In the genomic region with DNA sequence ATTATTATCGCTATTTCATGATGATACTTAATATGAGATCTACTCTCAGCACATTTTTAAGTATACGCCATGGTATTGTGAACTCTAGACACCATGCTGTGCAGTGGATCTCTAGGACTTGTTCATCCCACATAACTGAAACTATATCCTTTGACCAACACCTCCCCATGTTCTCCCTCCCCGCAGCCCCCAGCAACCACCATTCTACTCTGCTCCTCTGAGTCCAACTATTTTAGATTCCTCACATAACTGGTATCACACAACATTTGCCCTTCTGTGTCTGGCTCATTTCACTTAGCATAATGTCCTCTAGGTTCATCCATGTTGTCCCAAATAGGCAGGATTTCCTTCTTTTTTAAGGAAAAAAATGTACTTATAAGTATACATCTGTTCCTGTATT, we compare ENCODE assay signal across 24 cellular contexts.
"Had no signal": no experiment of that assay in that cellular context is flagged by ENCODE, and none has a peak within 500 bp of the region (broad histone marks: within the 10 kb centered on the region; RNA-seq: fewer than 3 reads in every experiment).

No MANE protein-coding gene starts in this region.

- H3K36me3 Mint-ChIP-seq: activated CD4-positive, alpha-beta memory T cell treated with anti-CD3 and anti-CD28 coated beads for 36 hours; activated naive CD4-positive, alpha-beta T cell treated with anti-CD3 and anti-CD28 coated beads, Interleukin-2, amount 50 U/mL, for 72 hours had no signal

- H3K9me3 Mint-ChIP-seq: activated CD4-positive, alpha-beta memory T cell treated with anti-CD3 and anti-CD28 coated beads for 36 hours; activated CD4-positive, alpha-beta T cell treated with anti-CD3 and anti-CD28 coated beads, Interleukin-2, amount 10 ng/mL, durations not matched to agents 7 days and 5 days; activated naive CD4-positive, alpha-beta T cell treated with anti-CD3 and anti-CD28 coated beads, Interleukin-2, amount 50 U/mL, for 72 hours; activated naive CD8-positive, alpha-beta T cell treated with anti-CD3 and anti-CD28 coated beads, Interleukin-2, amount 50 U/mL, for 24 hours; activated T-cell treated with anti-CD3 and anti-CD28 coated beads, Interleukin-2, amount 50 U/mL, for 4 hours had no signal

- H3K27me3 ChIP-seq: ascending aorta, brain microvascular endothelial cell, MG63, Peyer's patch had no signal

- H3K27ac Mint-ChIP-seq: activated CD4-positive, alpha-beta memory T cell treated with anti-CD3 and anti-CD28 coated beads for 36 hours; activated CD4-positive, alpha-beta T cell treated with anti-CD3 and anti-CD28 coated beads, Interleukin-2, amount 10 ng/mL, durations not matched to agents 7 days and 5 days; activated naive CD4-positive, alpha-beta T cell treated with anti-CD3 and anti-CD28 coated beads, Interleukin-2, amount 50 U/mL, for 72 hours; activated naive CD8-positive, alpha-beta T cell treated with anti-CD3 and anti-CD28 coated beads, Interleukin-2, amount 50 U/mL, for 24 hours; T-helper 17 cell had no signal

- H3K4me3 Mint-ChIP-seq: activated CD4-positive, alpha-beta memory T cell treated with anti-CD3 and anti-CD28 coated beads for 36 hours; activated CD4-positive, alpha-beta T cell treated with anti-CD3 and anti-CD28 coated beads, Interleukin-2, amount 10 ng/mL, durations not matched to agents 7 days and 5 days; activated naive CD8-positive, alpha-beta T cell treated with anti-CD3 and anti-CD28 coated beads, Interleukin-2, amount 50 U/mL, for 24 hours; activated T-cell treated with anti-CD3 and anti-CD28 coated beads, Interleukin-2, amount 50 U/mL, for 4 hours had no signal

- H3K4me1 Mint-ChIP-seq: T-helper 17 cell had no signal

- H3K27ac ChIP-seq: ascending aorta, brain microvascular endothelial cell, Peyer's patch, RWPE1 had no signal

- H3K9me3 ChIP-seq: ascending aorta, MG63, Peyer's patch had no signal

- H3K27me3 Mint-ChIP-seq: activated CD4-positive, alpha-beta memory T cell treated with anti-CD3 and anti-CD28 coated beads for 36 hours; activated naive CD8-positive, alpha-beta T cell treated with anti-CD3 and anti-CD28 coated beads, Interleukin-2, amount 50 U/mL, for 24 hours had no signal

- H3K36me3 ChIP-seq: ascending aorta, brain microvascular endothelial cell, MG63, Peyer's patch had no signal

- DNase-seq: activated CD4-positive, alpha-beta memory T cell treated with anti-CD3 and anti-CD28 coated beads for 36 hours; activated CD4-positive, alpha-beta T cell treated with anti-CD3 and anti-CD28 coated beads, Interleukin-2, amount 10 ng/mL, durations not matched to agents 7 days and 5 days; activated CD4-positive, CD25-positive, alpha-beta regulatory T cell; activated effector memory CD4-positive, alpha-beta T cell treated with anti-CD3 and anti-CD28 coated beads, Interleukin-2, amount 50 U/mL, for 16 hours; activated naive CD4-positive, alpha-beta T cell treated with Interleukin-2 at 50 U/mL for 16 hours; activated naive CD8-positive, alpha-beta T cell treated with anti-CD3 and anti-CD28 coated beads, Interleukin-2, amount 50 U/mL, for 24 hours; activated T-cell treated with anti-CD3 and anti-CD28 coated beads, Interleukin-2, amount 50 U/mL, for 4 hours; amniotic stem cell; brain microvascular endothelial cell; MG63; MV-4-11; NCI-H1105; NCI-H1436; NCI-H1694 treated with DMSO at 0.1 percent for 48 hours; NCI-H2029 treated with DMSO at 0.1 percent for 48 hours; NCI-H510A treated with DMSO at 0.1 percent for 48 hours; NCI-H69; Peyer's patch; Right ventricle myocardium superior; T-helper 17 cell; T-helper 9 cell had no signal

- H3K4me3 ChIP-seq: ascending aorta, MG63, Peyer's patch had no signal

- ATAC-seq: activated naive CD4-positive, alpha-beta T cell treated with anti-CD3 and anti-CD28 coated beads, Interleukin-2, amount 50 U/mL, for 72 hours; activated naive CD8-positive, alpha-beta T cell treated with anti-CD3 and anti-CD28 coated beads, Interleukin-2, amount 50 U/mL, for 24 hours; activated T-cell treated with anti-CD3 and anti-CD28 coated beads, Interleukin-2, amount 50 U/mL, for 4 hours; T-helper 17 cell had no signal

- H3K4me1 ChIP-seq: ascending aorta had no signal
